Comparison of ENCODE assay signal across 33 cellular contexts in the genomic region with DNA sequence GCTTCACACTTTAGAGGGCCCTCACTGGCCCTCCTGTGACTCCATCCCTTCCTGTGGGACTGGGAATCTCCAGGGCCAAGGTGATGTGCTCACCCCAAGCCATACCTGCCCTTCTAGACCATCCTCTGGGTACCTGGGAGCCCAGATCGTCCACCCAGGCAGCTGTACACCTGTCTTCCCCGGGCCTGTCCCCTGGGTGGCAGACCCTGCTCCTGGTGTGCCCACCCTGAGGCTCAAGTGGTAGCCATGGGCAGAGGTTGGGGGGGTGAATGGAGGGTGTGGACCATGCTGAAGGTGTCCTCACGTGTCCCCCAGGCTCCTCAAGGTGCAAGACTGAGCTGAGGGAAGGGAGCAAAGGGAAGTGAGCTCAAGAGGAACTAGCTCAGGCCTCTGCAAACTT. TPM values are rescaled to one million over a fixed set of nuclear protein-coding genes. Genes with fewer than 3 reads are reported as not detected.
"Had no signal": no experiment of that assay in that cellular context is flagged by ENCODE, and none has a peak within 500 bp of the region (broad histone marks: within the 10 kb centered on the region; RNA-seq: fewer than 3 reads in every experiment).

No MANE protein-coding gene starts in this region.

- H3K27me3 Mint-ChIP-seq: activated CD8-positive, alpha-beta T cell treated with anti-CD3 and anti-CD28 coated beads for 36 hours; activated naive CD8-positive, alpha-beta T cell treated with anti-CD3 and anti-CD28 coated beads for 36 hours had no signal

- ATAC-seq: activated CD8-positive, alpha-beta T cell treated with anti-CD3 and anti-CD28 coated beads for 36 hours; activated naive CD4-positive, alpha-beta T cell treated with anti-CD3 and anti-CD28 coated beads, Interleukin-2, amount 50 U/mL, for 72 hours; activated T-cell treated with anti-CD3 and anti-CD28 coated beads, Interleukin-2, amount 50 U/mL, for 4 hours; activated T-cell treated with anti-CD3 and anti-CD28 coated beads, Interleukin-2, amount 50 U/mL, for 72 hours; activated T-helper 17 cell treated with anti-CD3 and anti-CD28 coated beads, Interleukin-2, amount 50 U/mL, for 72 hours; body of pancreas had no signal

- H3K27ac Mint-ChIP-seq: activated B cell treated with CpG ODN at 0.5 μM for 24 hours; activated CD4-positive, alpha-beta memory T cell treated with anti-CD3 and anti-CD28 coated beads for 36 hours; activated CD4-positive, alpha-beta T cell treated with anti-CD3 and anti-CD28 coated beads, Interleukin-2, amount 10 ng/mL, durations not matched to agents 24 days and 14 days; activated CD8-positive, alpha-beta T cell treated with anti-CD3 and anti-CD28 coated beads for 36 hours; activated naive CD4-positive, alpha-beta T cell treated with anti-CD3 and anti-CD28 coated beads for 36 hours; activated naive CD4-positive, alpha-beta T cell treated with anti-CD3 and anti-CD28 coated beads, Interleukin-2, amount 50 U/mL, for 72 hours; activated naive CD8-positive, alpha-beta T cell treated with anti-CD3 and anti-CD28 coated beads for 36 hours; activated T-cell treated with anti-CD3 and anti-CD28 coated beads, Interleukin-2, amount 50 U/mL, for 72 hours; activated T-helper 1 cell treated with anti-CD3 and anti-CD28 coated beads, Interleukin-12 subunit alpha, Interleukin-12 subunit beta, Interleukin-2, Interleukin-4 antibody, amounts not matched to agents 30 ng/mL and 10 ng/mL and 1 ng/mL, durations not matched to agents 14 hours and 24 hours and 36 hours; activated T-helper 17 cell treated with anti-CD3 and anti-CD28 coated beads, Interleukin-2, amount 50 U/mL, for 72 hours; T-helper 1 cell treated with Interleukin-12 subunit alpha and Interleukin-12 subunit beta and Interleukin-4 antibody, amounts not matched to agents 30 μg/mL and 1 μg/mL, for 36 hours; T-helper 2 cell treated with Interferon-gamma antibody and Interleukin-4, amounts not matched to agents 5 μg/mL and 100 μg/mL, for 36 hours had no signal

- DNase-seq: activated B cell treated with CpG ODN at 0.5 μM for 24 hours; activated CD4-positive, alpha-beta memory T cell treated with anti-CD3 and anti-CD28 coated beads for 36 hours; activated CD4-positive, alpha-beta T cell treated with anti-CD3 and anti-CD28 coated beads for 4 hours; activated CD4-positive, alpha-beta T cell treated with anti-CD3 and anti-CD28 coated beads, Interleukin-2, amount 10 ng/mL, durations not matched to agents 24 days and 14 days; activated CD4-positive, alpha-beta T cell treated with anti-CD3 and anti-CD28 coated beads, Interleukin-2, amount 50 U/mL, for 1 hour; activated CD4-positive, alpha-beta T cell treated with anti-CD3 and anti-CD28 coated beads, Interleukin-2, amount 50 U/mL, for 4 hours; activated CD4-positive, CD25-positive, alpha-beta regulatory T cell treated with anti-CD3 and anti-CD28 coated beads, Interleukin-2, amount 50 U/mL, for 72 hours; activated CD8-positive, alpha-beta memory T cell treated with anti-CD3 and anti-CD28 coated beads, Interleukin-2, amount 50 U/mL, for 4 hours; activated CD8-positive, alpha-beta T cell treated with anti-CD3 and anti-CD28 coated beads for 36 hours; activated gamma-delta T cell treated with Interleukin-2 at 50 U/mL for 16 hours; activated naive CD4-positive, alpha-beta T cell; activated naive CD4-positive, alpha-beta T cell treated with anti-CD3 and anti-CD28 coated beads for 36 hours; activated naive CD4-positive, alpha-beta T cell treated with anti-CD3 and anti-CD28 coated beads, Interleukin-2, amount 50 U/mL, for 16 hours; activated naive CD8-positive, alpha-beta T cell treated with anti-CD3 and anti-CD28 coated beads for 36 hours; activated T-cell treated with anti-CD3 and anti-CD28 coated beads for 4 hours; activated T-cell treated with anti-CD3 and anti-CD28 coated beads, Interleukin-2, amount 50 U/mL, for 1 hour; activated T-cell treated with anti-CD3 and anti-CD28 coated beads, Interleukin-2, amount 50 U/mL, for 4 hours; activated T-cell treated with anti-CD3 and anti-CD28 coated beads, Interleukin-2, amount 50 U/mL, for 72 hours; adrenal gland; amniotic stem cell; body of pancreas; brain microvascular endothelial cell; central memory CD4-positive, alpha-beta T cell; T-helper 1 cell; T-helper 2 cell; T-helper 9 cell had no signal

- H3K4me3 Mint-ChIP-seq: activated B cell treated with CpG ODN at 0.5 μM for 24 hours; activated CD4-positive, alpha-beta memory T cell treated with anti-CD3 and anti-CD28 coated beads for 36 hours; activated CD4-positive, alpha-beta T cell treated with anti-CD3 and anti-CD28 coated beads, Interleukin-2, amount 10 ng/mL, durations not matched to agents 24 days and 14 days; activated CD8-positive, alpha-beta T cell treated with anti-CD3 and anti-CD28 coated beads for 36 hours; activated naive CD4-positive, alpha-beta T cell treated with anti-CD3 and anti-CD28 coated beads for 36 hours; activated naive CD8-positive, alpha-beta T cell treated with anti-CD3 and anti-CD28 coated beads for 36 hours; activated T-cell treated with anti-CD3 and anti-CD28 coated beads, Interleukin-2, amount 50 U/mL, for 4 hours; activated T-cell treated with anti-CD3 and anti-CD28 coated beads, Interleukin-2, amount 50 U/mL, for 72 hours; activated T-helper 1 cell treated with anti-CD3 and anti-CD28 coated beads, Interleukin-12 subunit alpha, Interleukin-12 subunit beta, Interleukin-2, Interleukin-4 antibody, amounts not matched to agents 30 ng/mL and 10 ng/mL and 1 ng/mL, durations not matched to agents 14 hours and 24 hours and 36 hours; activated T-helper 17 cell treated with anti-CD3 and anti-CD28 coated beads, Interleukin-2, amount 50 U/mL, for 72 hours; T-helper 1 cell treated with Interleukin-12 subunit alpha and Interleukin-12 subunit beta and Interleukin-4 antibody, amounts not matched to agents 30 μg/mL and 1 μg/mL, for 36 hours; T-helper 2 cell treated with Interferon-gamma antibody and Interleukin-4, amounts not matched to agents 5 μg/mL and 100 μg/mL, for 36 hours had no signal

- H3K4me1 Mint-ChIP-seq: activated CD4-positive, alpha-beta T cell treated with anti-CD3 and anti-CD28 coated beads, Interleukin-2, amount 10 ng/mL, durations not matched to agents 24 days and 14 days; activated naive CD8-positive, alpha-beta T cell treated with anti-CD3 and anti-CD28 coated beads for 36 hours; activated T-helper 17 cell treated with anti-CD3 and anti-CD28 coated beads, Interleukin-2, amount 50 U/mL, for 72 hours had no signal

RNA-seq across cellular contexts. Expression of a gene that starts 9.3 kb away (rescaled TPM):
- total RNA-seq: activated B cell treated with CpG ODN at 0.5 μM for 24 hours; activated CD4-positive, alpha-beta memory T cell treated with anti-CD3 and anti-CD28 coated beads for 36 hours; activated CD4-positive, alpha-beta T cell treated with anti-CD3 and anti-CD28 coated beads, Interleukin-2, amount 10 ng/mL, durations not matched to agents 24 days and 14 days; activated CD8-positive, alpha-beta memory T cell treated with anti-CD3 and anti-CD28 coated beads for 36 hours; activated CD8-positive, alpha-beta T cell treated with anti-CD3 and anti-CD28 coated beads for 36 hours; activated naive CD4-positive, alpha-beta T cell treated with anti-CD3 and anti-CD28 coated beads for 36 hours; activated naive CD4-positive, alpha-beta T cell treated with anti-CD3 and anti-CD28 coated beads, Interleukin-2, amount 50 U/mL, for 72 hours; activated naive CD8-positive, alpha-beta T cell treated with anti-CD3 and anti-CD28 coated beads for 36 hours; activated T-cell treated with anti-CD3 and anti-CD28 coated beads, Interleukin-2, amount 50 U/mL, for 4 hours; activated T-cell treated with anti-CD3 and anti-CD28 coated beads, Interleukin-2, amount 50 U/mL, for 72 hours; activated T-helper 1 cell treated with anti-CD3 and anti-CD28 coated beads, Interleukin-12 subunit alpha, Interleukin-12 subunit beta, Interleukin-2, Interleukin-4 antibody, amounts not matched to agents 30 ng/mL and 10 ng/mL and 1 ng/mL, durations not matched to agents 14 hours and 24 hours and 36 hours; activated T-helper 17 cell treated with anti-CD3 and anti-CD28 coated beads, Interleukin-2, amount 50 U/mL, for 72 hours; astrocyte had no signal

RNA-seq across cellular contexts. Expression of a gene that starts 26.8 kb away (rescaled TPM):
- total RNA-seq: astrocyte had no signal

RNA-seq across cellular contexts. Expression of a gene that starts 43.9 kb away (rescaled TPM):
- total RNA-seq: activated B cell treated with CpG ODN at 0.5 μM for 24 hours; activated CD4-positive, alpha-beta memory T cell treated with anti-CD3 and anti-CD28 coated beads for 36 hours; activated CD4-positive, alpha-beta T cell treated with anti-CD3 and anti-CD28 coated beads, Interleukin-2, amount 10 ng/mL, durations not matched to agents 24 days and 14 days; activated CD8-positive, alpha-beta memory T cell treated with anti-CD3 and anti-CD28 coated beads for 36 hours; activated CD8-positive, alpha-beta T cell treated with anti-CD3 and anti-CD28 coated beads for 36 hours; activated naive CD4-positive, alpha-beta T cell treated with anti-CD3 and anti-CD28 coated beads for 36 hours; activated naive CD4-positive, alpha-beta T cell treated with anti-CD3 and anti-CD28 coated beads, Interleukin-2, amount 50 U/mL, for 72 hours; activated naive CD8-positive, alpha-beta T cell treated with anti-CD3 and anti-CD28 coated beads for 36 hours; activated T-cell treated with anti-CD3 and anti-CD28 coated beads, Interleukin-2, amount 50 U/mL, for 72 hours; activated T-helper 1 cell treated with anti-CD3 and anti-CD28 coated beads, Interleukin-12 subunit alpha, Interleukin-12 subunit beta, Interleukin-2, Interleukin-4 antibody, amounts not matched to agents 30 ng/mL and 10 ng/mL and 1 ng/mL, durations not matched to agents 14 hours and 24 hours and 36 hours; activated T-helper 17 cell treated with anti-CD3 and anti-CD28 coated beads, Interleukin-2, amount 50 U/mL, for 72 hours; astrocyte; body of pancreas had no signal

RNA-seq across cellular contexts. Expression of a gene that starts 47.9 kb away (rescaled TPM):
- total RNA-seq: astrocyte had no signal
